ENCODE assay signal across 8 cellular contexts in the genomic region with DNA sequence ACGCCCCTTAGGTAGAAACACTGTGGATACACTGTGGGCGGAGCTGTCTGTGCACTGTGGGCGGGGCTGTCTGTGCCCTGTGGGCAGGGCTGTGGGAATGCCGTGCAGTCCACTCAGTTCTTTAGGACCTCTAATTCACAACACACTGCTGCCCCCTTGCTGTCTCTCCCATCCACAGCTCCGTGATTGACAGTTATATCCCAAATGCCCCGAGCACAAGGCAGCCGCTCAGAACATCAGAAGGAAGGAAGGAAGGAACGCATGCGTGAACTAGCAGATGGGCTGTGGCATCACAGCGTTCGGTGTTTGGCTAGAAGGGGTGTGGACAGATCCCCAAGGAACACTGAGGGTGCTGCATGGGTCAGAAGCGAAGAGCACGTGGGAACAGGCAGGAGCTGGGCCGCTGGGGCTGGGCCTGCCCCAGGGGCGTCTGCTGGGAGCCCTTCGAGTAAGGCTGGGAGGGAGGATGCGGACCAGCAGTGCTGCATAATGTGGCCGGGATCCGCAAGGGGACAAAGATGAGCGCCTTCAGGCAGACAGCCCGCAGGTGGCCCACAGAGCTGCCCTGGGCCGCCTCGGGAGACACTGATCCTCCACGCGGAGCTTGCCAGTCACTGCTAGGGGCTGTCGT. TPM values are rescaled to one million over a fixed set of nuclear protein-coding genes. Genes with fewer than 3 reads are reported as not detected.
DNase-seq lines count a peak whose midpoint lies in the region; ATAC-seq and TF ChIP-seq lines count a peak whose summit lies in the region.

No MANE protein-coding gene starts in this region.

- H3K9ac ChIP-seq in H9 (ENCODE audit: extremely low read depth, insufficient read length, low read length) = no peak overlapping the region

- peaks cover 10 to 20% (median 15%) of the 10 kb centered on the region in 3 experiments for H3K36me3 Mint-ChIP-seq in H9 (ENCODE audit: insufficient read depth in 1 of 3, low read depth in 3 of 3)

- H2AFZ ChIP-seq in H9 (ENCODE audit: low read length) = no peak overlapping the region

- H3K4me1 ChIP-seq in H9 (ENCODE audit: insufficient read depth, low read length) = no peaks in the 10 kb centered on the region
- H3K4me1 ChIP-seq in SJSA1 (replicated peaks) = no peaks in the 10 kb centered on the region

- H2BK12ac ChIP-seq in H9 (ENCODE audit: insufficient read length, low read depth, low read length) = no peak overlapping the region

- H3K79me1 ChIP-seq in H9 (ENCODE audit: insufficient read depth, low read depth, low read length, poor library complexity, severe bottlenecking) = no peaks in the 10 kb centered on the region

- H3K23me2 ChIP-seq in H9 (ENCODE audit: insufficient read length, low read depth, low read length, poor library complexity, severe bottlenecking) = no peaks in the 10 kb centered on the region

- H3K9me3 Mint-ChIP-seq in H9 = peaks cover 11% of the 10 kb centered on the region in 2 experiments

- H3K23ac ChIP-seq in H9 (ENCODE audit: insufficient read length, low read depth, low read length) = no peak overlapping the region

- WGBS in H9 (ENCODE audit: extremely low coverage, insufficient read length, low lambda C conversion rate) = no CpG with 5 or more reads among the region's 26 CpGs

- H3K27me3 ChIP-seq in H9 (ENCODE audit: insufficient read depth, low read length) = no peaks in the 10 kb centered on the region
- H3K27me3 ChIP-seq in SJSA1 (replicated peaks) = no peaks in the 10 kb centered on the region

- H3K18ac ChIP-seq in H9 (ENCODE audit: insufficient read length, low read depth, low read length) = no peak overlapping the region

- H3K9me3 ChIP-seq in H9 (ENCODE audit: control insufficient read depth, low read depth, low read length) (no peaks in the 10 kb centered on the region), SJSA1 (replicated peaks) (no peaks in the 10 kb centered on the region)

- peak overlapping the region; percentile 10 to 88 (median 62); a peak in 4 of 7 replicates for H3K27ac Mint-ChIP-seq in H9

- H3K4me2 ChIP-seq in H9 (ENCODE audit: insufficient read depth, insufficient read length, low read length) = no peak overlapping the region

- no peak overlapping the region for H4K8ac ChIP-seq in H9 (replicated peaks; ENCODE audit: insufficient read length, low read depth, low read length)

- H4K20me1 ChIP-seq in H9 (ENCODE audit: control insufficient read depth, insufficient read depth, insufficient read length) = no peaks in the 10 kb centered on the region

- ATAC-seq in GM21526 (IDR thresholded peaks at IDR 0.05; ENCODE audit: low FRiP score, unreplicated experiment) (no peak), HG03457 (IDR thresholded peaks at IDR 0.05; ENCODE audit: unreplicated experiment) (no peak)

- H3K27ac ChIP-seq in H9 (ENCODE audit: insufficient read length, low read depth, low read length) = no peak overlapping the region
- no peak overlapping the region for H3K27ac ChIP-seq in SJSA1

- no peak overlapping the region for H2BK120ac ChIP-seq in H9 (ENCODE audit: low read depth, low read length, poor library complexity, severe bottlenecking)

- H3K4ac ChIP-seq in H9 (ENCODE audit: low read depth, low read length) = no peak overlapping the region

- no peak overlapping the region for H4K91ac ChIP-seq in H9 (ENCODE audit: insufficient read length, low read depth, low read length)

- H2BK15ac ChIP-seq in H9 (ENCODE audit: low read depth, low read length) = no peak overlapping the region

- peaks cover 3% of the 10 kb centered on the region for H3K27me3 Mint-ChIP-seq in H9 (ENCODE audit: low read depth)

- no peak overlapping the region for H3K56ac ChIP-seq in H9 (ENCODE audit: insufficient read length, low read depth, low read length)

- H4K5ac ChIP-seq in H9 (ENCODE audit: insufficient read length, low read depth, low read length) = no peak overlapping the region

- no peak overlapping the region for H2BK20ac ChIP-seq in H9 (ENCODE audit: low read depth, low read length, poor library complexity, severe bottlenecking)

- no peak overlapping the region for H3T11ph ChIP-seq in H9 (ENCODE audit: low read length)

- no peak overlapping the region for H3K14ac ChIP-seq in H9 (ENCODE audit: insufficient read depth, low read length)

- H3K36me3 ChIP-seq in SJSA1 = no peaks in the 10 kb centered on the region

- H3K4me3 ChIP-seq in SJSA1 (no peak overlapping the region), foreskin fibroblast (ENCODE audit: low read depth in 1 of 2, low read length in 2 of 2) (no peak overlapping the region)

- no peak overlapping the region for H2AK5ac ChIP-seq in H9 (ENCODE audit: insufficient read length, low read length)

- H3K79me2 ChIP-seq in H9 (ENCODE audit: insufficient read depth, low read length) = no peaks in the 10 kb centered on the region

- TF ChIP-seq CTCF in AG09319 (IDR thresholded peaks at IDR 0.05; ENCODE audit: low read depth, low read length) = peak; percentile 26
- TF ChIP-seq CTCF in H9 (conservative IDR thresholded peaks at IDR 0.05) = peak; percentile 65; the same call in 2 of the 3 replicates
- peak; percentile 17 for TF ChIP-seq CTCF in foreskin fibroblast (IDR thresholded peaks at IDR 0.05; ENCODE audit: low read depth, low read length)

- peaks cover 7 to 12% of the 10 kb centered on the region in 2 experiments for H3K4me1 Mint-ChIP-seq in H9

- no peak overlapping the region for H2BK5ac ChIP-seq in H9 (ENCODE audit: insufficient read length, low read length)

- DNase-seq in AG09319 (ENCODE audit: extremely low read depth, low read depth) = no peak
- peak; percentile 89 for DNase-seq in H9
- DNase-seq in SJSA1 (ENCODE audit: low read depth in 1 of 2, low spot score in 2 of 2) = peak; percentile 38 to 76
- DNase-seq in foreskin fibroblast = peak; percentile 52 to 79
- peak; percentile 60 for DNase-seq in renal cortical epithelial cell (ENCODE audit: low read depth)
- no peak for DNase-seq in activated naive CD4-positive, alpha-beta T cell (lab: John Stamatoyannopoulos, UW)

- H3K4me3 Mint-ChIP-seq in H9 = no peak overlapping the region

RNA-seq across cellular contexts. Expression of gene ACOX3, which starts 29.8 kb away (rescaled TPM):
- 13.1 and 13.8 TPM in 2 replicates for total RNA-seq in H9 (2021)
- total RNA-seq in SJSA1 (2014; rRNA removed; shearing (Covaris generic)) = 18.9 and 21.2 TPM in 2 replicates
- 25.0 and 41.5 TPM in 2 replicates for total RNA-seq in renal cortical epithelial cell

RNA-seq across cellular contexts. Expression of gene TRMT44, which starts 29.8 kb away (rescaled TPM):
- total RNA-seq in H9 (2021) = 22.8 and 28.3 TPM in 2 replicates
- total RNA-seq in SJSA1 (2014; rRNA removed; shearing (Covaris generic)) = 21.8 and 28.7 TPM in 2 replicates
- total RNA-seq in renal cortical epithelial cell = 8.7 and 14.5 TPM in 2 replicates

Comparison
In these comparisons a context has a peak if more than half of its experiments do, and no peak if none do; other contexts are left out.
1. DNase-seq: peak in H9 (single experiment), SJSA1 (2 of 2), foreskin fibroblast (2 of 2) and renal cortical epithelial cell (single experiment); none in AG09319 (single experiment) and activated naive CD4-positive, alpha-beta T cell (0 of 4).
2. Peak in every context shown above with its lines, with median percentiles within 50 percentile points of each other: CTCF ChIP-seq.